8 cellular contexts compared by ENCODE assay signal in the genomic region with DNA sequence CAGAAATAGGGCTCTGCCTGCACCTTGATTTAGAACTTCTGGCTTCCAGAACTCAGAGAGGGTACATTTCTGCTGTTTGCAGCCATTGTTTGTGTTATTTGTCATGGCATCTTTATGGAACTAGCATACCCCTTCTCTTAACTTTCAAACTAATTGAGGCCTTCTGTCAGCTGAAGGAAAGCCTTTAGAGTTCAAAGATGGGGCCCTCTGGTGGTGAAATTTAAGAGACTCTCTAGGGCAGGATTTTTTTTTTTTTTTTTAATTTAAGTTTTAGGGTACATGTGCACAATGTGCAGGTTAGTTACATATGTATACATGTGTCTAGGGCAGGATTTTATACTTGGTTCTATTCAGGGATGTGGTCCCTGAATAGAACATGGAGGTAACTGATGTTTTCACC.
DNase-seq lines count a peak whose midpoint lies in the region; ATAC-seq, FAIRE-seq and TF ChIP-seq lines count a peak whose summit lies in the region.

No MANE protein-coding gene starts in this region.

- DNase-seq in NCI-H1436 (lab: John Stamatoyannopoulos, UW) (peak; percentile 8), NCI-H1436 treated with DMSO at 0.1 percent for 48 hours (lab: John Stamatoyannopoulos, UW) (no peak), HT1080 (ENCODE audit: low read depth) (peak; percentile 8), WTC11 (ENCODE audit: low spot score) (no peak), pancreas (no peak), GM12892 (ENCODE audit: insufficient read length) (no peak)
- DNase-seq in activated CD4-positive, alpha-beta T cell treated with anti-CD3 and anti-CD28 coated beads, Interleukin-2, amount 10 ng/mL, durations not matched to agents 24 days and 14 days = no peak

- CTCF ChIA-PET in WTC11 (lab: Charles Lee) = interaction anchor here (0.6 to 2.1 kb wide), 15 partner anchors 9 to 1333 kb away, joined by 3 to 15 read pairs (median 3); no protein-coding TSS in a partner anchor

- H3K4me3 ChIP-seq in pancreas = no peak overlapping the region

- H3K36me3 ChIP-seq in pancreas = no peaks in the 10 kb centered on the region

- peak; percentile 39; the same call in 1 of the 2 replicates for TF ChIP-seq CTCF in WTC11 (IDR thresholded peaks at IDR 0.05)
- TF ChIP-seq CTCF in pancreas (IDR thresholded peaks at IDR 0.05) = peak in 3 of 4 donors; percentile 32 to 39 (median 37)

- H3K36me3 Mint-ChIP-seq in WTC11 = no peaks in the 10 kb centered on the region
- H3K36me3 Mint-ChIP-seq in activated CD4-positive, alpha-beta T cell treated with anti-CD3 and anti-CD28 coated beads, Interleukin-2, amount 10 ng/mL, durations not matched to agents 24 days and 14 days (ENCODE audit: low read depth) = no peaks in the 10 kb centered on the region

- H3K4me1 Mint-ChIP-seq in WTC11 = peaks cover 16% of the 10 kb centered on the region
- no peaks in the 10 kb centered on the region for H3K4me1 Mint-ChIP-seq in activated CD4-positive, alpha-beta T cell treated with anti-CD3 and anti-CD28 coated beads, Interleukin-2, amount 10 ng/mL, durations not matched to agents 24 days and 14 days

- H3K27ac ChIP-seq in pancreas = no peak overlapping the region

- no peaks in the 10 kb centered on the region for H3K27me3 ChIP-seq in pancreas

- intact Hi-C loops in pancreas (cut with DNase I) = no loop called here
- intact Hi-C loops in activated CD4-positive, alpha-beta T cell treated with anti-CD3 and anti-CD28 coated beads, Interleukin-2, amount 10 ng/mL, durations not matched to agents 24 days and 14 days (cut with micrococcal nuclease) = no loop called here

- ATAC-seq in WTC11 = no peak; the same call in 1 of the 2 replicates
- peak in 3 of 4 donors; percentile 31 to 38 (median 32) for ATAC-seq in pancreas
- no peak for ATAC-seq in GM21619 (IDR thresholded peaks at IDR 0.05; ENCODE audit: unreplicated experiment)

- peaks cover 27% of the 10 kb centered on the region for H3K27me3 Mint-ChIP-seq in WTC11 (ENCODE audit: low read depth)
- no peaks in the 10 kb centered on the region for H3K27me3 Mint-ChIP-seq in activated CD4-positive, alpha-beta T cell treated with anti-CD3 and anti-CD28 coated beads, Interleukin-2, amount 10 ng/mL, durations not matched to agents 24 days and 14 days

- POLR2A ChIA-PET in WTC11 (lab: Charles Lee) = interaction anchor here (0.6 to 0.7 kb wide), 2 partner anchors 460 to 553 kb away, joined by 3 to 8 read pairs; no protein-coding TSS in a partner anchor

- H3K9me3 ChIP-seq in pancreas = no peaks in the 10 kb centered on the region

- no peak for TF ChIP-seq POLR2A in GM12892 (IDR thresholded peaks at IDR 0.05; ENCODE audit: low read depth, low read length)

- no peaks in the 10 kb centered on the region for H3K9me3 Mint-ChIP-seq in WTC11
- no peaks in the 10 kb centered on the region for H3K9me3 Mint-ChIP-seq in activated CD4-positive, alpha-beta T cell treated with anti-CD3 and anti-CD28 coated beads, Interleukin-2, amount 10 ng/mL, durations not matched to agents 24 days and 14 days

- no peaks in the 10 kb centered on the region for H3K4me1 ChIP-seq in pancreas

- FAIRE-seq in pancreas (lab: Jason Lieb, UNC) = no peak
- FAIRE-seq in GM12892 (lab: Jason Lieb, UNC) = no peak

- H3K4me3 Mint-ChIP-seq in WTC11 = no peak overlapping the region
- no peak overlapping the region for H3K4me3 Mint-ChIP-seq in activated CD4-positive, alpha-beta T cell treated with anti-CD3 and anti-CD28 coated beads, Interleukin-2, amount 10 ng/mL, durations not matched to agents 24 days and 14 days

- no peak overlapping the region for H3K27ac Mint-ChIP-seq in WTC11
- H3K27ac Mint-ChIP-seq in activated CD4-positive, alpha-beta T cell treated with anti-CD3 and anti-CD28 coated beads, Interleukin-2, amount 10 ng/mL, durations not matched to agents 24 days and 14 days = no peak overlapping the region

TF ChIP-seq in WTC11, 78 proteins besides CTCF, POLR2A, EP300 and RAD21:
- TF ChIP-seq HMGA2 (CRISPR knock-in tag; IDR thresholded peaks at IDR 0.05) (no peak), CREB1 (CRISPR knock-in tag; IDR thresholded peaks at IDR 0.05) (no peak), GRHL2 (CRISPR knock-in tag; IDR thresholded peaks at IDR 0.05; ENCODE audit: insufficient replicate concordance, severe bottlenecking) (no peak), ATF1 (CRISPR knock-in tag; IDR thresholded peaks at IDR 0.05) (no peak), JAZF1 (CRISPR knock-in tag; IDR thresholded peaks at IDR 0.05) (no peak), NFYB (CRISPR knock-in tag; conservative IDR thresholded peaks at IDR 0.05; ENCODE audit: low read depth) (no peak)
- TF ChIP-seq, protein P1, sequence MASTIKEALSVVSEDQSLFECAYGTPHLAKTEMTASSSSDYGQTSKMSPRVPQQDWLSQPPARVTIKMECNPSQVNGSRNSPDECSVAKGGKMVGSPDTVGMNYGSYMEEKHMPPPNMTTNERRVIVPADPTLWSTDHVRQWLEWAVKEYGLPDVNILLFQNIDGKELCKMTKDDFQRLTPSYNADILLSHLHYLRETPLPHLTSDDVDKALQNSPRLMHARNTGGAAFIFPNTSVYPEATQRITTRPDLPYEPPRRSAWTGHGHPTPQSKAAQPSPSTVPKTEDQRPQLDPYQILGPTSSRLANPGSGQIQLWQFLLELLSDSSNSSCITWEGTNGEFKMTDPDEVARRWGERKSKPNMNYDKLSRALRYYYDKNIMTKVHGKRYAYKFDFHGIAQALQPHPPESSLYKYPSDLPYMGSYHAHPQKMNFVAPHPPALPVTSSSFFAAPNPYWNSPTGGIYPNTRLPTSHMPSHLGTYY (CRISPR knock-in tag; IDR thresholded peaks at IDR 0.05) = no peak
- TF ChIP-seq, protein P2, sequence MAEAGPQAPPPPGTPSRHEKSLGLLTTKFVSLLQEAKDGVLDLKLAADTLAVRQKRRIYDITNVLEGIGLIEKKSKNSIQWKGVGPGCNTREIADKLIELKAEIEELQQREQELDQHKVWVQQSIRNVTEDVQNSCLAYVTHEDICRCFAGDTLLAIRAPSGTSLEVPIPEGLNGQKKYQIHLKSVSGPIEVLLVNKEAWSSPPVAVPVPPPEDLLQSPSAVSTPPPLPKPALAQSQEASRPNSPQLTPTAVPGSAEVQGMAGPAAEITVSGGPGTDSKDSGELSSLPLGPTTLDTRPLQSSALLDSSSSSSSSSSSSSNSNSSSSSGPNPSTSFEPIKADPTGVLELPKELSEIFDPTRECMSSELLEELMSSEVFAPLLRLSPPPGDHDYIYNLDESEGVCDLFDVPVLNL (CRISPR knock-in tag; IDR thresholded peaks at IDR 0.05; ENCODE audit: borderline replicate concordance, low read depth) = no peak

Comparison
In these comparisons a context has a peak if more than half of its experiments do, and no peak if none do; other contexts are left out.
1. DNase-seq: peak in NCI-H1436 (single experiment) and HT1080 (single experiment); none in NCI-H1436 treated with DMSO at 0.1 percent for 48 hours (single experiment), WTC11 (single experiment), pancreas (0 of 6), activated CD4-positive, alpha-beta T cell treated with anti-CD3 and anti-CD28 coated beads, Interleukin-2, amount 10 ng/mL, durations not matched to agents 24 days and 14 days (single experiment) and GM12892 (single experiment).
2. ATAC-seq: peak in pancreas (3 of 4); none in WTC11 (single experiment) and GM21619 (single experiment).